Comparison of ENCODE assay signal across 20 cellular contexts in genomic region chr19:36672368-36672767, GRCh38.
"Had no signal": no experiment of that assay in that cellular context is flagged by ENCODE, and none has a peak within 500 bp of the region (broad histone marks: within the 10 kb centered on the region; RNA-seq: fewer than 3 reads in every experiment).

No MANE protein-coding gene starts in this region.

- ATAC-seq: K562, SK-N-SH treated with all-trans-retinoic acid at 6 μM for 48 hours had no signal

- H3K4me3 ChIP-seq: K562, SJCRH30 had no signal

- H3K4me1 ChIP-seq: SJCRH30 had no signal

- H3K27ac ChIP-seq: HL-60, KMS-11, SJCRH30 had no signal

- H3K27me3 ChIP-seq: SJCRH30 had no signal

- DNase-seq: Kasumi-1, MM.1S, NCI-H1092 treated with DMSO at 0.1 percent for 48 hours, NCI-H1436, NCI-H187, NCI-H2029, NCI-H2081 treated with DMSO at 0.1 percent for 48 hours, NCI-H2171, NCI-H226, NCI-H446, NCI-H510A, NCI-H524 treated with DMSO at 0.1 percent for 48 hours, NCI-H774, RPMI8226, SHP77 treated with DMSO at 0.1 percent for 48 hours, SJCRH30 had no signal
